Comparison of ENCODE assay signal across 1 cellular context in genomic region chr1:185291159-185291558, GRCh38.
TF ChIP-seq lines count a peak whose summit lies in the region.

No MANE protein-coding gene starts in this region.

TF ChIP-seq in HepG2, 621 proteins besides CTCF, POLR2A, EP300 and RAD21 (continued from another document):
- no peak for TF ChIP-seq ZBTB44 (CRISPR knock-in tag; IDR thresholded peaks at IDR 0.05)
- TF ChIP-seq NFKBIZ (CRISPR knock-in tag; IDR thresholded peaks at IDR 0.05) = no peak
- no peak for TF ChIP-seq ZZZ3 (CRISPR knock-in tag; IDR thresholded peaks at IDR 0.05; ENCODE audit: borderline replicate concordance)
- no peak for TF ChIP-seq FIP1L1 (IDR thresholded peaks at IDR 0.05; ENCODE audit: borderline replicate concordance, insufficient read depth, low read depth, low read length)
- TF ChIP-seq POLR2AphosphoS5 (IDR thresholded peaks at IDR 0.05; ENCODE audit: low read depth, low read length) = no peak
- no peak for TF ChIP-seq REL (CRISPR knock-in tag; conservative IDR thresholded peaks at IDR 0.05)
- TF ChIP-seq NR1H2 (CRISPR knock-in tag; IDR thresholded peaks at IDR 0.05; ENCODE audit: borderline replicate concordance, low read depth) = no peak
- no peak for TF ChIP-seq AFF4 (CRISPR knock-in tag; IDR thresholded peaks at IDR 0.05)
- TF ChIP-seq SCMH1 (CRISPR knock-in tag; IDR thresholded peaks at IDR 0.05; ENCODE audit: borderline replicate concordance) = no peak
- TF ChIP-seq, protein P1, sequence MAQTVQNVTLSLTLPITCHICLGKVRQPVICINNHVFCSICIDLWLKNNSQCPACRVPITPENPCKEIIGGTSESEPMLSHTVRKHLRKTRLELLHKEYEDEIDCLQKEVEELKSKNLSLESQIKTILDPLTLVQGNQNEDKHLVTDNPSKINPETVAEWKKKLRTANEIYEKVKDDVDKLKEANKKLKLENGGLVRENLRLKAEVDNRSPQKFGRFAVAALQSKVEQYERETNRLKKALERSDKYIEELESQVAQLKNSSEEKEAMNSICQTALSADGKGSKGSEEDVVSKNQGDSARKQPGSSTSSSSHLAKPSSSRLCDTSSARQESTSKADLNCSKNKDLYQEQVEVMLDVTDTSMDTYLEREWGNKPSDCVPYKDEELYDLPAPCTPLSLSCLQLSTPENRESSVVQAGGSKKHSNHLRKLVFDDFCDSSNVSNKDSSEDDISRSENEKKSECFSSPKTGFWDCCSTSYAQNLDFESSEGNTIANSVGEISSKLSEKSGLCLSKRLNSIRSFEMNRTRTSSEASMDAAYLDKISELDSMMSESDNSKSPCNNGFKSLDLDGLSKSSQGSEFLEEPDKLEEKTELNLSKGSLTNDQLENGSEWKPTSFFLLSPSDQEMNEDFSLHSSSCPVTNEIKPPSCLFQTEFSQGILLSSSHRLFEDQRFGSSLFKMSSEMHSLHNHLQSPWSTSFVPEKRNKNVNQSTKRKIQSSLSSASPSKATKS (CRISPR knock-in tag; IDR thresholded peaks at IDR 0.05) = no peak
- TF ChIP-seq ESRRA (CRISPR knock-in tag; IDR thresholded peaks at IDR 0.05; ENCODE audit: low read depth) = no peak
- TF ChIP-seq ISX (CRISPR knock-in tag; conservative IDR thresholded peaks at IDR 0.05) = no peak
- TF ChIP-seq ZNF207 (IDR thresholded peaks at IDR 0.05; ENCODE audit: borderline replicate concordance) = no peak
- TF ChIP-seq BHLHE40 (IDR thresholded peaks at IDR 0.05; ENCODE audit: low read length) = no peak
- TF ChIP-seq ZNF572 (CRISPR knock-in tag; IDR thresholded peaks at IDR 0.05) = no peak
- no peak for TF ChIP-seq GTF3A (CRISPR knock-in tag; conservative IDR thresholded peaks at IDR 0.05)
- TF ChIP-seq, protein P2, sequence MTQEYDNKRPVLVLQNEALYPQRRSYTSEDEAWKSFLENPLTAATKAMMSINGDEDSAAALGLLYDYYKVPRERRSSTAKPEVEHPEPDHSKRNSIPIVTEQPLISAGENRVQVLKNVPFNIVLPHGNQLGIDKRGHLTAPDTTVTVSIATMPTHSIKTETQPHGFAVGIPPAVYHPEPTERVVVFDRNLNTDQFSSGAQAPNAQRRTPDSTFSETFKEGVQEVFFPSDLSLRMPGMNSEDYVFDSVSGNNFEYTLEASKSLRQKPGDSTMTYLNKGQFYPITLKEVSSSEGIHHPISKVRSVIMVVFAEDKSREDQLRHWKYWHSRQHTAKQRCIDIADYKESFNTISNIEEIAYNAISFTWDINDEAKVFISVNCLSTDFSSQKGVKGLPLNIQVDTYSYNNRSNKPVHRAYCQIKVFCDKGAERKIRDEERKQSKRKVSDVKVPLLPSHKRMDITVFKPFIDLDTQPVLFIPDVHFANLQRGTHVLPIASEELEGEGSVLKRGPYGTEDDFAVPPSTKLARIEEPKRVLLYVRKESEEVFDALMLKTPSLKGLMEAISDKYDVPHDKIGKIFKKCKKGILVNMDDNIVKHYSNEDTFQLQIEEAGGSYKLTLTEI (CRISPR knock-in tag; conservative IDR thresholded peaks at IDR 0.05) = no peak
- TF ChIP-seq ZNF333 (CRISPR knock-in tag; IDR thresholded peaks at IDR 0.05; ENCODE audit: borderline replicate concordance) = no peak
